In genomic region chr10:73209705-73210104, GRCh38 we compare ENCODE assay signal across 16 cellular contexts. TPM values are rescaled to one million over a fixed set of nuclear protein-coding genes. Genes with fewer than 3 reads are reported as not detected.
DNase-seq lines count a peak whose midpoint lies in the region; ATAC-seq, FAIRE-seq and TF ChIP-seq lines count a peak whose summit lies in the region.
"Had no signal": no experiment of that assay in that cellular context is flagged by ENCODE, and none has a peak within 500 bp of the region (broad histone marks: within the 10 kb centered on the region; RNA-seq: fewer than 3 reads in every experiment).

No MANE protein-coding gene starts in this region.

- H3K9me3 ChIP-seq in RWPE2 (ENCODE audit: severe bottlenecking) = no peaks in the 10 kb centered on the region
- H3K9me3 ChIP-seq: ovary had no signal

- FAIRE-seq in HTR-8/SVneo (lab: Jason Lieb, UNC) = no peak

- peak; percentile 71 for ATAC-seq in RWPE2 (ENCODE audit: low read depth)
- ATAC-seq in HG03520 (IDR thresholded peaks at IDR 0.05; ENCODE audit: unreplicated experiment) = no peak
- ATAC-seq: activated T-cell treated with anti-CD3 and anti-CD28 coated beads, Interleukin-2, amount 50 U/mL, for 72 hours; CD8-positive, alpha-beta T cell had no signal

- H3K27me3 ChIP-seq in RWPE2 (ENCODE audit: insufficient read depth, poor library complexity, severe bottlenecking) = no peaks in the 10 kb centered on the region
- H3K27me3 ChIP-seq: ovary, spleen had no signal

- TF ChIP-seq CTCF in RWPE2 (IDR thresholded peaks at IDR 0.05; ENCODE audit: poor library complexity, severe bottlenecking) (no peak), epithelial cell of proximal tubule (conservative IDR thresholded peaks at IDR 0.05; ENCODE audit: low read depth, low read length) (no peak)

- peaks cover 4% of the 10 kb centered on the region; the same call in 1 of the 2 replicates for H3K36me3 ChIP-seq in RWPE2 (ENCODE audit: low read depth)
- H3K36me3 ChIP-seq: ovary had no signal

- H3K4me1 ChIP-seq in RWPE2 (ENCODE audit: insufficient read depth, poor library complexity, severe bottlenecking) = no peaks in the 10 kb centered on the region
- H3K4me1 ChIP-seq: spleen had no signal

- H3K27ac ChIP-seq in RWPE2 (ENCODE audit: poor library complexity, severe bottlenecking) = no peak overlapping the region
- H3K27ac ChIP-seq: ovary, spleen had no signal

- peak; percentile 56 for DNase-seq in GM03348 (ENCODE audit: low spot score)
- DNase-seq in RWPE2 (ENCODE audit: low spot score) = no peak
- peak; percentile 50 for DNase-seq in epithelial cell of proximal tubule (ENCODE audit: low read depth)
- DNase-seq in myocyte (ENCODE audit: low read depth) = peak; percentile 39
- DNase-seq in NCI-H748 (lab: John Stamatoyannopoulos, UW; ENCODE audit: unreplicated experiment) = no peak
- no peak for DNase-seq in HTR-8/SVneo (ENCODE audit: insufficient read length, low spot score)
- DNase-seq in KG1 (lab: John Stamatoyannopoulos, UW) = no peak
- DNase-seq: activated T-cell treated with anti-CD3 and anti-CD28 coated beads, Interleukin-2, amount 50 U/mL, for 72 hours; amniotic stem cell; CD8-positive, alpha-beta T cell; effector CD8-positive, alpha-beta T cell; NCI-H1436; NCI-H524; ovary; spleen had no signal

- H3K4me3 ChIP-seq in RWPE2 (ENCODE audit: severe bottlenecking) (no peak overlapping the region), epithelial cell of proximal tubule (ENCODE audit: low read depth, low read length) (no peak overlapping the region)
- H3K4me3 ChIP-seq: ovary, spleen had no signal

RNA-seq across cellular contexts. Expression of gene DNAJC9, which starts 37.4 kb away (rescaled TPM):
- total RNA-seq in epithelial cell of proximal tubule = 69.0 and 96.4 TPM in 2 replicates
- 20.8 and 25.5 TPM in 2 replicates for total RNA-seq in myocyte
- polyA plus RNA-seq in myocyte (2012) = 12.1 TPM

RNA-seq across cellular contexts. Expression of gene FAM149B1, which starts 41.8 kb away (rescaled TPM):
- total RNA-seq in epithelial cell of proximal tubule (4.3 and 8.4 TPM in 2 replicates), myocyte (15.9 and 16.5 TPM in 2 replicates)
- polyA plus RNA-seq in myocyte (2012) = 21.8 TPM

RNA-seq across cellular contexts. Expression of gene ECD, which starts 41.9 kb away (rescaled TPM):
- 26.0 and 38.8 TPM in 2 replicates for total RNA-seq in epithelial cell of proximal tubule
- 31.3 and 32.7 TPM in 2 replicates for total RNA-seq in myocyte
- 16.6 TPM for polyA plus RNA-seq in myocyte (2012)

RNA-seq across cellular contexts. Expression of gene MRPS16, which starts 42.7 kb away (rescaled TPM):
- total RNA-seq in epithelial cell of proximal tubule (51.1 and 86.9 TPM in 2 replicates), myocyte (88.7 and 89.9 TPM in 2 replicates)
- 111 TPM for polyA plus RNA-seq in myocyte (2012)

Comparison
In these comparisons a context has a peak if more than half of its experiments do, and no peak if none do; other contexts are left out.
1. DNase-seq: peak in GM03348 (single experiment), epithelial cell of proximal tubule (single experiment) and myocyte (single experiment); none in RWPE2 (single experiment), NCI-H748 (single experiment), HTR-8/SVneo (single experiment) and KG1 (single experiment).